ENCODE assay signal across 1 cellular context in the genomic region with DNA sequence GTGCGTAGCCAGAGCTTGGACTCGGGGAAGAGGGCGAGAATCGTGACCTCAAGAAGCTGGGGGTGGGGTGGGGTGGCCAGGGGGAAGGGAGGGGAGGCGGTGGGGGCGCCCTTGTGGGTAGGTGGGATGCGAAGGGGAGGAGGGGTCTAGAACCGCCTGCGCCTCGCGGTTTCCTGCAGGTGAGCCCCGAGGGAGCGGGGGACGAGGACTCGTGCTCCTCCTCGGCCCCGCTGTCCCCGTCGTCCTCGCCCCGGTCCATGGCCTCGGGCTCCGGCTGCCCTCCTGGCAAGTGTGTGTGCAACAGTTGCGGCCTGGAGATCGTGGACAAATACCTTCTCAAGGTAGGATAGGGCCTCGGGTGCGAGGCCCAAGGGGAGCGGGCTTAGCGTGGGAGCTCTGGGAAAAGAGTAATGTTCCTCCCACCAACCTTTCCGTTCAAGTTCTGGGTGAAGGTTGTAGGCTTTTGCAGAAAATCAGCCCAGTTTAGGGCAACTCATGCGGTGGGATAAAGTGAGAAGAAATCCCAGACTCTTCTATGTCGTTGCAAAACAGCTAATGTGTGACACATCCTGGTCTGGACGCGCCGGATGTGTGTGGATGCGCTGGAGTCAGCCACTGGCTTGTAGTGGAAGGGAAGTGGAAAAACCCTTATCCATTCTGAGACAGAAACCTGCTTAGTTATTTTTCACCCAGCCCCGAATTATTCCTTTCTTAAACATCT.
TF ChIP-seq lines count a peak whose summit lies in the region.

No MANE protein-coding gene starts in this region.

TF ChIP-seq in GM23338, 12 proteins besides CTCF, POLR2A, EP300 and RAD21:
- TF ChIP-seq POLR2AphosphoS5 (IDR thresholded peaks at IDR 0.05; ENCODE audit: low read depth) (no peak), EZH2 (IDR thresholded peaks at IDR 0.05; ENCODE audit: low read depth, unreplicated experiment) (peak; percentile 75)
